In genomic region chr17:58279016-58279671, GRCh38 we compare ENCODE assay signal across 12 cellular contexts. TPM values are rescaled to one million over a fixed set of nuclear protein-coding genes. Genes with fewer than 3 reads are reported as not detected.
DNase-seq lines count a peak whose midpoint lies in the region; ATAC-seq and TF ChIP-seq lines count a peak whose summit lies in the region.
"Had no signal": no experiment of that assay in that cellular context is flagged by ENCODE, and none has a peak within 500 bp of the region (broad histone marks: within the 10 kb centered on the region; RNA-seq: fewer than 3 reads in every experiment).

No MANE protein-coding gene starts in this region.

- H3K36me3 ChIP-seq in BLaER1 (no peaks in the 10 kb centered on the region), neutrophil (no peaks in the 10 kb centered on the region)

- H3K4me3 Mint-ChIP-seq in immature natural killer cell = peak overlapping the region in 1 of 5 donors; percentile 17
- H3K4me3 Mint-ChIP-seq: CD4-positive, alpha-beta T cell had no signal

- no peaks in the 10 kb centered on the region for H4K20me1 ChIP-seq in BLaER1

- no peaks in the 10 kb centered on the region for H3K36me3 Mint-ChIP-seq in immature natural killer cell

- no peak overlapping the region; the same call in 1 of the 2 replicates for H3K4me2 ChIP-seq in BLaER1

- peaks cover 4 to 8% of the 10 kb centered on the region in 2 donors for H3K4me1 Mint-ChIP-seq in immature natural killer cell

- H3K27ac ChIP-seq in BLaER1 (peak overlapping the region; percentile 88), neutrophil (peak overlapping the region; percentile 33)

- H3K9me3 Mint-ChIP-seq in immature natural killer cell = no peaks in the 10 kb centered on the region
- H3K9me3 Mint-ChIP-seq: CD4-positive, alpha-beta T cell had no signal

- TF ChIP-seq CTCF in foreskin fibroblast (IDR thresholded peaks at IDR 0.05; ENCODE audit: low read depth, low read length) = no peak
- TF ChIP-seq CTCF in neutrophil (IDR thresholded peaks at IDR 0.05) = no peak

- peaks cover 2 to 4% (median 3%) of the 10 kb centered on the region in 3 donors for H3K27me3 Mint-ChIP-seq in immature natural killer cell (ENCODE audit: low read depth in 3 of 3)

- H3K4me1 ChIP-seq in BLaER1 = peaks cover 67% of the 10 kb centered on the region
- peaks cover 80 to 88% of the 10 kb centered on the region in 2 experiments for H3K4me1 ChIP-seq in neutrophil (ENCODE audit: control insufficient read depth in 1 of 2, insufficient read depth in 1 of 2, low read depth in 1 of 2, low read length in 1 of 2)

- no peaks in the 10 kb centered on the region for H3K9me3 ChIP-seq in BLaER1
- H3K9me3 ChIP-seq in neutrophil = no peaks in the 10 kb centered on the region

- no peaks in the 10 kb centered on the region for H3K27me3 ChIP-seq in BLaER1
- no peaks in the 10 kb centered on the region for H3K27me3 ChIP-seq in neutrophil

- H3K27ac Mint-ChIP-seq in immature natural killer cell = no peak overlapping the region
- H3K27ac Mint-ChIP-seq: CD4-positive, alpha-beta T cell had no signal

- peak; percentile 28 for DNase-seq in RPMI7951 (ENCODE audit: low read depth)
- DNase-seq in foreskin fibroblast = peak; percentile 16 to 46
- no peak for DNase-seq in immature natural killer cell
- no peak for DNase-seq in SHP77 treated with DMSO at 0.1 percent for 48 hours (lab: John Stamatoyannopoulos, UW)
- no peak for DNase-seq in NCI-H1092 treated with DMSO at 0.1 percent for 48 hours (lab: John Stamatoyannopoulos, UW)
- DNase-seq: CD4-positive, alpha-beta T cell; central memory CD4-positive, alpha-beta T cell; NCI-H1436; SHP77 had no signal

- H3K4me3 ChIP-seq in BLaER1 (no peak overlapping the region), foreskin fibroblast (ENCODE audit: low read depth in 1 of 2, low read length in 2 of 2) (no peak overlapping the region), neutrophil (ENCODE audit: low read depth in 1 of 2, low read length in 1 of 2) (peak overlapping the region; percentile 24 to 66)

- no peak overlapping the region for H3K9ac ChIP-seq in BLaER1

- no peak for ATAC-seq in GM19351 (IDR thresholded peaks at IDR 0.05; ENCODE audit: unreplicated experiment)

RNA-seq across cellular contexts. Expression of gene MPO, which starts 1.6 kb away (rescaled TPM):
- total RNA-seq in RPMI7951 (2014; rRNA removed; shearing (Covaris generic)) = 0.12 TPM in 1 of 2 replicates, not detected in the other
- not detected for polyA plus RNA-seq in immature natural killer cell

RNA-seq across cellular contexts. Expression of gene LPO, which starts 40.8 kb away (rescaled TPM):
- not detected in 2 replicates for total RNA-seq in RPMI7951 (2014; rRNA removed; shearing (Covaris generic))
- polyA plus RNA-seq in immature natural killer cell = under 1 TPM in 2 of 3 donors, not detected in 1; 0.09 to 0.22 TPM
- total RNA-seq: CD4-positive, alpha-beta T cell had no signal

RNA-seq across cellular contexts. Expression of gene TSPOAP1, which starts 49.5 kb away (rescaled TPM):
- 0.68 and 0.84 TPM in 2 replicates for total RNA-seq in RPMI7951 (2014; rRNA removed; shearing (Covaris generic))
- 10 to 100 TPM in 1 of 3 donors, 1 to 10 TPM in 2; 7.1 to 32.1 (median 8.4) TPM for polyA plus RNA-seq in immature natural killer cell

Comparison
In these comparisons a context has a peak if more than half of its experiments do, and no peak if none do; other contexts are left out.
1. H3K4me3 ChIP-seq: peak in neutrophil (2 of 2); none in BLaER1 (single experiment) and foreskin fibroblast (0 of 2).
2. DNase-seq: peak in RPMI7951 (single experiment) and foreskin fibroblast (2 of 2); none in immature natural killer cell (0 of 3), SHP77 treated with DMSO at 0.1 percent for 48 hours (single experiment) and NCI-H1092 treated with DMSO at 0.1 percent for 48 hours (single experiment).